Comparison of ENCODE assay signal across 14 cellular contexts in the genomic region with DNA sequence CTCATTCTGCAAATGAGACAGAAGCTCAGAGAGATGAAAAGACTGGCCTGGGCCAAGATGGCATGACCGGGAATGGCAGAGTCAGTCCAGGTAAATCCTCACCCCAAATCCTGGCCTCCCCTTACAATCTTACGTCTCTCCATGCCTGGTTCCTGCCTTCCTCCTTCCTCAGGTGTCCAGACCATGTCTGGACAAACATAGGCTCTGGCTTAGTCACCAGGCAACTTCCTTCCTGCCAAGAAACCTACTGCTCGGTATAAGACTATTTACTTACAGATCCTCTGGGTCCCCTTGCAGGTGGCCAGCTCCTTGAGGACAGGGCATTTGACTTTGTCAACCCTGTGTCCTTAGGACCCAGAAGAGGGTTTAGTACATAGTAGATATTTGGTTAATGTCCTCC.
DNase-seq lines count a peak whose midpoint lies in the region; ATAC-seq and TF ChIP-seq lines count a peak whose summit lies in the region.
"Had no signal": no experiment of that assay in that cellular context is flagged by ENCODE, and none has a peak within 500 bp of the region (broad histone marks: within the 10 kb centered on the region; RNA-seq: fewer than 3 reads in every experiment).

No MANE protein-coding gene starts in this region.

- H2AFZ ChIP-seq in SK-N-SH (ENCODE audit: low read depth) (no peak overlapping the region), mammary epithelial cell (ENCODE audit: low read depth, low read length) (peak overlapping the region; percentile 74)

- TF ChIP-seq EP300 in SK-N-SH (IDR thresholded peaks at IDR 0.05; ENCODE audit: borderline replicate concordance in 1 of 2, low read depth in 1 of 2, low read length in 1 of 2) = no peak

- no peak for TF ChIP-seq RAD21 in SK-N-SH (IDR thresholded peaks at IDR 0.05; ENCODE audit: low read length)

- no TSS peak for BruUV-seq in mammary epithelial cell (replicated peaks; lab: Mats Ljungman, UMichigan)

- H3K4me2 ChIP-seq in SK-N-SH (no peak overlapping the region), mammary epithelial cell (ENCODE audit: insufficient read depth, low read depth, low read length) (peak overlapping the region; percentile 37)

- in situ Hi-C loops in mammary epithelial cell (cut with MboI; ENCODE audit: low sequenced_read_pairs in 2 of 2) = no loop called here
- in situ Hi-C loops in GM13977 (cut with MboI; ENCODE audit: low pct_unique_long_range_greater_than_20kb, low sequenced_read_pairs, unreplicated experiment) = no loop called here
- in situ Hi-C loops in gastrocnemius medialis (cut with MboI; ENCODE audit: low sequenced_read_pairs in 4 of 4) = no loop called here

- H3K36me3 ChIP-seq in SK-N-SH (replicated peaks in 1 of 2; ENCODE audit: control insufficient read depth in 1 of 2, insufficient read depth in 2 of 2, low read length in 1 of 2) (no peaks in the 10 kb centered on the region), mammary epithelial cell (ENCODE audit: insufficient read depth, low read length) (no peaks in the 10 kb centered on the region), upper lobe of right lung (no peaks in the 10 kb centered on the region), gastrocnemius medialis (no peaks in the 10 kb centered on the region)
- H3K36me3 ChIP-seq: tibial nerve had no signal

- no peak for DNase-seq in SK-N-SH
- DNase-seq in mammary epithelial cell = peak; percentile 45
- DNase-seq in kidney glomerular epithelial cell (lab: John Stamatoyannopoulos, UW) = peak; percentile 42
- DNase-seq in upper lobe of right lung = no peak
- no peak for DNase-seq in GM13977 (ENCODE audit: low spot score)
- DNase-seq in COLO668 (lab: John Stamatoyannopoulos, UW; ENCODE audit: unreplicated experiment) = no peak
- DNase-seq in gastrocnemius medialis = no peak
- DNase-seq: 8988T; activated CD4-positive, CD25-positive, alpha-beta regulatory T cell; activated naive CD4-positive, alpha-beta T cell treated with Interleukin-2 at 50 U/mL for 16 hours; kidney; SW 1271 had no signal

- peak; percentile 44 for ATAC-seq in SK-N-SH treated with all-trans-retinoic acid at 6 μM for 48 hours
- ATAC-seq in upper lobe of right lung = peak; percentile 54
- no peak for ATAC-seq in gastrocnemius medialis

- no peak for TF ChIP-seq CTCF in SK-N-SH (IDR thresholded peaks at IDR 0.05)
- TF ChIP-seq CTCF in mammary epithelial cell (conservative IDR thresholded peaks at IDR 0.05 in 1 of 2, IDR thresholded peaks at IDR 0.05 in 1 of 2; ENCODE audit: extremely low read depth in 1 of 2, insufficient read depth in 1 of 2, low read depth in 1 of 2, low read length in 2 of 2) = no peak
- no peak for TF ChIP-seq CTCF in upper lobe of right lung (IDR thresholded peaks at IDR 0.05)
- TF ChIP-seq CTCF in GM13977 (IDR thresholded peaks at IDR 0.05; ENCODE audit: extremely low read depth, insufficient read depth, missing control alignments) = no peak
- no peak for TF ChIP-seq CTCF in gastrocnemius medialis (IDR thresholded peaks at IDR 0.05 in 4 of 5, conservative IDR thresholded peaks at IDR 0.05 in 1 of 5)

- peaks cover 0 to 13% of the 10 kb centered on the region in 2 experiments; a peak in 2 of 4 replicates for H3K4me1 ChIP-seq in SK-N-SH (ENCODE audit: control insufficient read depth in 1 of 2, insufficient read depth in 2 of 2, low read depth in 1 of 2, low read length in 1 of 2)
- H3K4me1 ChIP-seq in mammary epithelial cell (ENCODE audit: insufficient read depth, low read length) = peaks cover 8% of the 10 kb centered on the region
- peaks cover 3% of the 10 kb centered on the region for H3K4me1 ChIP-seq in upper lobe of right lung
- H3K4me1 ChIP-seq in gastrocnemius medialis = no peaks in the 10 kb centered on the region
- H3K4me1 ChIP-seq: tibial nerve had no signal

- dilution Hi-C loops in mammary epithelial cell (cut with HindIII; ENCODE audit: low sequenced_read_pairs) = no loop called here

- POLR2A ChIA-PET in SK-N-SH (lab: Yijun Ruan, JAX) = no interaction called here

- no peak overlapping the region for H3K4me3 ChIP-seq in SK-N-SH (ENCODE audit: low read depth in 2 of 2, low read length in 1 of 2)
- H3K4me3 ChIP-seq in mammary epithelial cell (replicated peaks in 1 of 3; ENCODE audit: insufficient read depth in 1 of 3, low read depth in 2 of 3, low read length in 3 of 3) = no peak overlapping the region
- no peak overlapping the region for H3K4me3 ChIP-seq in upper lobe of right lung
- H3K4me3 ChIP-seq in gastrocnemius medialis = no peak overlapping the region
- H3K4me3 ChIP-seq: tibial nerve had no signal

- no peaks in the 10 kb centered on the region for H3F3A ChIP-seq in SK-N-SH (replicated peaks; ENCODE audit: insufficient read depth)

- H3K9me2 ChIP-seq in SK-N-SH = no peaks in the 10 kb centered on the region

- TF ChIP-seq POLR2A in gastrocnemius medialis (IDR thresholded peaks at IDR 0.05) = no peak

- H3K9ac ChIP-seq in SK-N-SH (no peak overlapping the region), mammary epithelial cell (ENCODE audit: insufficient read depth, low read length) (no peak overlapping the region)

- H3K9me3 ChIP-seq in SK-N-SH (no peaks in the 10 kb centered on the region), mammary epithelial cell (replicated peaks; ENCODE audit: insufficient read depth, low read length) (no peaks in the 10 kb centered on the region), upper lobe of right lung (no peaks in the 10 kb centered on the region), gastrocnemius medialis (no peaks in the 10 kb centered on the region)
- H3K9me3 ChIP-seq: tibial nerve had no signal

- intact Hi-C loops in mammary epithelial cell (cut with micrococcal nuclease) (no loop called here), upper lobe of right lung (cut with DNase I) (no loop called here), gastrocnemius medialis (cut with DNase I; ENCODE audit: low total_unique reads) (no loop called here)

- 60% methylated on average over 3 of the region's 3 CpGs for WGBS in SK-N-SH (ENCODE audit: low lambda C conversion rate)
- 45% methylated on average over 3 of the region's 3 CpGs for WGBS in mammary epithelial cell (ENCODE audit: low coverage, missing lambda C conversion rate)

- CTCF ChIA-PET in SK-N-SH (lab: Yijun Ruan, JAX) = interaction anchor here (1.2 to 2.9 kb wide), 3 partner anchors 13 to 542 kb away, joined by 5 to 13 read pairs (median 6); no protein-coding TSS in a partner anchor
- CTCF ChIA-PET in mammary epithelial cell (lab: Charles Lee; ENCODE audit: low non-redundant PET) = no interaction called here

- no peak overlapping the region for H3K27ac ChIP-seq in SK-N-SH (ENCODE audit: low read depth in 2 of 2, low read length in 1 of 2)
- no peak overlapping the region for H3K27ac ChIP-seq in mammary epithelial cell (ENCODE audit: insufficient read depth, low read depth, low read length)
- no peak overlapping the region for H3K27ac ChIP-seq in upper lobe of right lung
- H3K27ac ChIP-seq in gastrocnemius medialis = no peak overlapping the region
- H3K27ac ChIP-seq: tibial nerve had no signal

- H3K27me3 ChIP-seq in SK-N-SH (ENCODE audit: insufficient read depth) = no peaks in the 10 kb centered on the region; the same call in 1 of the 2 replicates
- no peaks in the 10 kb centered on the region for H3K27me3 ChIP-seq in mammary epithelial cell (ENCODE audit: insufficient read depth, low read length)
- H3K27me3 ChIP-seq in upper lobe of right lung = no peaks in the 10 kb centered on the region
- H3K27me3 ChIP-seq in gastrocnemius medialis = no peaks in the 10 kb centered on the region
- H3K27me3 ChIP-seq: tibial nerve had no signal

- H3K79me2 ChIP-seq in SK-N-SH (ENCODE audit: insufficient read depth) (no peaks in the 10 kb centered on the region), mammary epithelial cell (ENCODE audit: insufficient read depth, low read length) (no peaks in the 10 kb centered on the region)

- H4K20me1 ChIP-seq in SK-N-SH (ENCODE audit: insufficient read depth) (no peaks in the 10 kb centered on the region), mammary epithelial cell (ENCODE audit: insufficient read depth, low read length) (no peaks in the 10 kb centered on the region)

TF ChIP-seq in SK-N-SH treated with all-trans-retinoic acid at 6 μM for 48 hours, 23 proteins besides CTCF, POLR2A, EP300 and RAD21 (continues in another document):
- TF ChIP-seq, protein P1, sequence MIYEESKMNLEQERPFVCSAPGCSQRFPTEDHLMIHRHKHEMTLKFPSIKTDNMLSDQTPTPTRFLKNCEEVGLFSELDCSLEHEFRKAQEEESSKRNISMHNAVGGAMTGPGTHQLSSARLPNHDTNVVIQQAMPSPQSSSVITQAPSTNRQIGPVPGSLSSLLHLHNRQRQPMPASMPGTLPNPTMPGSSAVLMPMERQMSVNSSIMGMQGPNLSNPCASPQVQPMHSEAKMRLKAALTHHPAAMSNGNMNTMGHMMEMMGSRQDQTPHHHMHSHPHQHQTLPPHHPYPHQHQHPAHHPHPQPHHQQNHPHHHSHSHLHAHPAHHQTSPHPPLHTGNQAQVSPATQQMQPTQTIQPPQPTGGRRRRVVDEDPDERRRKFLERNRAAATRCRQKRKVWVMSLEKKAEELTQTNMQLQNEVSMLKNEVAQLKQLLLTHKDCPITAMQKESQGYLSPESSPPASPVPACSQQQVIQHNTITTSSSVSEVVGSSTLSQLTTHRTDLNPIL (CRISPR knock-in tag; IDR thresholded peaks at IDR 0.05; ENCODE audit: low read depth) = no peak
- no peak for TF ChIP-seq SNAI2 (CRISPR knock-in tag; IDR thresholded peaks at IDR 0.05)
- TF ChIP-seq ZFP3 (CRISPR knock-in tag; IDR thresholded peaks at IDR 0.05) = no peak
- TF ChIP-seq ZNF8 (CRISPR knock-in tag; IDR thresholded peaks at IDR 0.05) = no peak

TF ChIP-seq in SK-N-SH, 30 proteins besides CTCF, POLR2A, EP300 and RAD21:
- TF ChIP-seq RXRA (IDR thresholded peaks at IDR 0.05; ENCODE audit: borderline replicate concordance, low read depth) = no peak

Comparison
In these comparisons a context has a peak if more than half of its experiments do, and no peak if none do; other contexts are left out.
1. ATAC-seq: peak in SK-N-SH treated with all-trans-retinoic acid at 6 μM for 48 hours (single experiment) and upper lobe of right lung (single experiment); none in gastrocnemius medialis (0 of 2).
2. DNase-seq: peak in mammary epithelial cell (single experiment) and kidney glomerular epithelial cell (single experiment); none in SK-N-SH (single experiment), upper lobe of right lung (single experiment), GM13977 (single experiment), COLO668 (single experiment) and gastrocnemius medialis (0 of 2).